In genomic region chr9:92589918-92590317, GRCh38 we compare ENCODE assay signal across 1 cellular context.
TF ChIP-seq lines count a peak whose summit lies in the region.

No MANE protein-coding gene starts in this region.

TF ChIP-seq in IMR-90, 13 proteins besides CTCF, POLR2A, EP300 and RAD21:
- TF ChIP-seq RFX5 (IDR thresholded peaks at IDR 0.05; ENCODE audit: low read depth, low read length), result no peak
- no peak for TF ChIP-seq BHLHE40 (IDR thresholded peaks at IDR 0.05; ENCODE audit: low read depth, low read length)
- TF ChIP-seq MXI1 (IDR thresholded peaks at IDR 0.05; ENCODE audit: borderline replicate concordance, low read depth, low read length), result no peak
- TF ChIP-seq MAZ (IDR thresholded peaks at IDR 0.05; ENCODE audit: borderline replicate concordance, low read depth, low read length), result no peak
- TF ChIP-seq RCOR1 (IDR thresholded peaks at IDR 0.05; ENCODE audit: insufficient replicate concordance, low read length), result no peak
- no peak for TF ChIP-seq FOS (IDR thresholded peaks at IDR 0.05; ENCODE audit: low read depth, low read length)
- TF ChIP-seq SMC3 (IDR thresholded peaks at IDR 0.05; ENCODE audit: low read depth, low read length), result no peak
- TF ChIP-seq NFE2L2 (IDR thresholded peaks at IDR 0.05; ENCODE audit: low read depth, low read length), result no peak
- TF ChIP-seq USF2 (IDR thresholded peaks at IDR 0.05; ENCODE audit: low read depth, low read length), result no peak
- no peak for TF ChIP-seq ELK1 (IDR thresholded peaks at IDR 0.05; ENCODE audit: borderline replicate concordance, low read depth, low read length)
- no peak for TF ChIP-seq MAFK (IDR thresholded peaks at IDR 0.05; ENCODE audit: low read depth, low read length)
- no peak for TF ChIP-seq CHD1 (IDR thresholded peaks at IDR 0.05; ENCODE audit: low read depth, low read length)
- TF ChIP-seq CEBPB (IDR thresholded peaks at IDR 0.05; ENCODE audit: low read depth, low read length), result no peak
